29 cellular contexts compared by ENCODE assay signal in the genomic region with DNA sequence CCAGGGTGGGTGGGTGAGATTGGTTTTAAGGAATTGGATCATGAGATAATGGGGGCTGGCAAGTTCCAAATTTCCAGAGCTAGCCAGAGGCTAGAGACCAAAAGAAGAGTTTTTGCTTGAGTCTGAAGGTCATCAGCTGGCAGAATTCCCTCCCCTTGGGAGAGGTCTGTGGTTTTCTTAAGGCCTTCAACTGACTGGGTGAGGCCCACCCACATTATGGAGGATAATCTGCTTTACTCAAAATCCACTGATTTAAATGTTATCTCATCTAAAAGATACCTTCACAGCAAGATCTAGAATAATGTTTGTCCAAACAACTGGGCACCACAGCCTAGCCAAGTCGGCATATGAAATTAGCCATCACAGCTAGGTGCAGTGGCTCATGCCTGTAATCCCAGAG.
"Had no signal": no experiment of that assay in that cellular context is flagged by ENCODE, and none has a peak within 500 bp of the region (broad histone marks: within the 10 kb centered on the region; RNA-seq: fewer than 3 reads in every experiment).

No MANE protein-coding gene starts in this region.

- H3K4me1 ChIP-seq: stomach, testis, thyroid gland, tibial artery, tibial nerve, upper lobe of left lung, upper lobe of right lung, uterus, vagina had no signal

- H3K27me3 ChIP-seq: stomach, testis, thyroid gland, tibial artery, tibial nerve, transverse colon, upper lobe of left lung, upper lobe of right lung, uterus, vagina had no signal

- DNase-seq: stimulated activated CD4-positive, alpha-beta T cell treated with anti-CD3 and anti-CD28 coated beads, Interleukin-2, amount 100 ng/mL, for 48 hours; stimulated activated CD4-positive, alpha-beta T cell treated with anti-CD3 and anti-CD28 coated beads, Interleukin-4, amount 100 ng/mL, for 1 hour; stimulated activated CD4-positive, alpha-beta T cell treated with anti-CD3 and anti-CD28 coated beads, Interleukin-4, amount 100 ng/mL, for 24 hours; stimulated activated CD4-positive, alpha-beta T cell treated with anti-CD3 and anti-CD28 coated beads, Interleukin-4, amount 100 ng/mL, for 4 hours; stimulated activated CD8-positive, alpha-beta memory T cell treated with anti-CD3 and anti-CD28 coated beads, Interleukin-4, amount 100 ng/mL, for 48 hours; stimulated activated naive B cell treated with anti-CD40 and anti-IgM and Interleukin-4, amounts not matched to agents 10 μg/mL and 1 μg/mL and 100 μg/mL, for 72 hours; stimulated activated naive CD4-positive, alpha-beta T cell; stimulated activated naive CD4-positive, alpha-beta T cell treated with Interleukin-2 at 50 U/mL for 16 hours; stimulated activated naive CD8-positive, alpha-beta T cell treated with anti-CD3 and anti-CD28 coated beads, Interleukin-15, amount 100 ng/mL, for 72 hours; stimulated activated naive CD8-positive, alpha-beta T cell treated with anti-CD3 and anti-CD28 coated beads, Interleukin-15, Interleukin-2, amounts not matched to agents 100 U/mL and 50 U/mL, for 24 hours; stomach; substantia nigra; testis; thyroid gland; tibial artery; transverse colon; trophoblast cell; upper lobe of left lung; upper lobe of right lung; uterus had no signal

- H3K27ac ChIP-seq: stomach, suprapubic skin, testis, thoracic aorta, thyroid gland, tibial artery, tibial nerve, transverse colon, upper lobe of left lung, upper lobe of right lung, uterus, vagina had no signal

- H3K36me3 Mint-ChIP-seq: stimulated activated effector memory CD8-positive, alpha-beta T cell treated with anti-CD3 and anti-CD28 coated beads, Interleukin-12 subunit alpha, Interleukin-12 subunit beta, amount 100 ng/mL, for 72 hours; stimulated activated memory B cell treated with anti-CD40 and anti-IgM and Interleukin-4, amounts not matched to agents 10 μg/mL and 1 μg/mL and 100 μg/mL, for 72 hours; stimulated activated naive B cell treated with anti-CD40 and anti-IgM and Interleukin-4, amounts not matched to agents 10 μg/mL and 1 μg/mL and 100 μg/mL, for 72 hours; type B pancreatic cell had no signal

- H3K4me3 ChIP-seq: stomach, suprapubic skin, testis, thoracic aorta, thyroid gland, tibial artery, tibial nerve, transverse colon, upper lobe of left lung, upper lobe of right lung, uterus, vagina had no signal

- H3K9me3 ChIP-seq: stomach, suprapubic skin, testis, thoracic aorta, thyroid gland, tibial artery, transverse colon, upper lobe of left lung, upper lobe of right lung, uterus, vagina had no signal

- H3K27me3 Mint-ChIP-seq: stimulated activated naive B cell treated with anti-CD40 and anti-IgM and Interleukin-4, amounts not matched to agents 10 μg/mL and 1 μg/mL and 100 μg/mL, for 72 hours had no signal

- H3K4me3 Mint-ChIP-seq: stimulated activated effector memory CD8-positive, alpha-beta T cell treated with anti-CD3 and anti-CD28 coated beads, Interleukin-12 subunit alpha, Interleukin-12 subunit beta, amount 100 ng/mL, for 72 hours; stimulated activated memory B cell treated with anti-CD40 and anti-IgM and Interleukin-4, amounts not matched to agents 10 μg/mL and 1 μg/mL and 100 μg/mL, for 72 hours; stimulated activated naive B cell treated with anti-CD40 and anti-IgM and Interleukin-4, amounts not matched to agents 10 μg/mL and 1 μg/mL and 100 μg/mL, for 72 hours; stimulated activated naive CD8-positive, alpha-beta T cell treated with anti-CD3 and anti-CD28 coated beads, Interleukin-15, amount 100 ng/mL, for 72 hours; stimulated activated naive CD8-positive, alpha-beta T cell treated with anti-CD3 and anti-CD28 coated beads, Interleukin-15, Interleukin-2, amounts not matched to agents 100 ng/mL and 50 ng/mL, for 24 hours; type B pancreatic cell had no signal

- FAIRE-seq: urothelium cell line had no signal

- H3K9me3 Mint-ChIP-seq: stimulated activated effector memory CD8-positive, alpha-beta T cell treated with anti-CD3 and anti-CD28 coated beads, Interleukin-12 subunit alpha, Interleukin-12 subunit beta, amount 100 ng/mL, for 72 hours; stimulated activated memory B cell treated with anti-CD40 and anti-IgM and Interleukin-4, amounts not matched to agents 10 μg/mL and 1 μg/mL and 100 μg/mL, for 72 hours had no signal

- H3K27ac Mint-ChIP-seq: stimulated activated effector memory CD8-positive, alpha-beta T cell treated with anti-CD3 and anti-CD28 coated beads, Interleukin-12 subunit alpha, Interleukin-12 subunit beta, amount 100 ng/mL, for 72 hours; stimulated activated memory B cell treated with anti-CD40 and anti-IgM and Interleukin-4, amounts not matched to agents 10 μg/mL and 1 μg/mL and 100 μg/mL, for 72 hours; stimulated activated naive B cell treated with anti-CD40 and anti-IgM and Interleukin-4, amounts not matched to agents 10 μg/mL and 1 μg/mL and 100 μg/mL, for 72 hours; stimulated activated naive CD8-positive, alpha-beta T cell treated with anti-CD3 and anti-CD28 coated beads, Interleukin-15, amount 100 ng/mL, for 72 hours; stimulated activated naive CD8-positive, alpha-beta T cell treated with anti-CD3 and anti-CD28 coated beads, Interleukin-15, Interleukin-2, amounts not matched to agents 100 ng/mL and 50 ng/mL, for 24 hours; type B pancreatic cell had no signal

- ATAC-seq: stimulated activated effector memory CD8-positive, alpha-beta T cell treated with anti-CD3 and anti-CD28 coated beads, Interleukin-12 subunit alpha, Interleukin-12 subunit beta, amount 100 ng/mL, for 72 hours; stimulated activated memory B cell treated with anti-CD40 and anti-IgM and Interleukin-4, amounts not matched to agents 10 μg/mL and 1 μg/mL and 100 μg/mL, for 72 hours; stimulated activated naive B cell treated with anti-CD40 and anti-IgM and Interleukin-4, amounts not matched to agents 10 μg/mL and 1 μg/mL and 100 μg/mL, for 72 hours; stimulated activated naive CD8-positive, alpha-beta T cell treated with anti-CD3 and anti-CD28 coated beads, Interleukin-15, amount 100 ng/mL, for 72 hours; stimulated activated naive CD8-positive, alpha-beta T cell treated with anti-CD3 and anti-CD28 coated beads, Interleukin-15, Interleukin-2, amounts not matched to agents 100 U/mL and 50 U/mL, for 24 hours; upper lobe of right lung had no signal

- H3K4me1 Mint-ChIP-seq: stimulated activated effector memory CD8-positive, alpha-beta T cell treated with anti-CD3 and anti-CD28 coated beads, Interleukin-12 subunit alpha, Interleukin-12 subunit beta, amount 100 ng/mL, for 72 hours; stimulated activated memory B cell treated with anti-CD40 and anti-IgM and Interleukin-4, amounts not matched to agents 10 μg/mL and 1 μg/mL and 100 μg/mL, for 72 hours; stimulated activated naive B cell treated with anti-CD40 and anti-IgM and Interleukin-4, amounts not matched to agents 10 μg/mL and 1 μg/mL and 100 μg/mL, for 72 hours; stimulated activated naive CD8-positive, alpha-beta T cell treated with anti-CD3 and anti-CD28 coated beads, Interleukin-15, amount 100 ng/mL, for 72 hours had no signal

- H3K36me3 ChIP-seq: stomach, suprapubic skin, thoracic aorta, thyroid gland, tibial artery, tibial nerve, transverse colon, upper lobe of left lung, upper lobe of right lung, uterus, vagina had no signal
